Comparison of ENCODE assay signal across 12 cellular contexts in genomic region chr2:112712903-112713584, GRCh38. TPM values are rescaled to one million over a fixed set of nuclear protein-coding genes. Genes with fewer than 3 reads are reported as not detected.
A peak's percentile ranks its signal among the peaks of the same experiment; 100 is the strongest.
DNase-seq lines count a peak whose midpoint lies in the region; ATAC-seq and TF ChIP-seq lines count a peak whose summit lies in the region.
"Had no signal": no experiment of that assay in that cellular context is flagged by ENCODE, and none has a peak within 500 bp of the region (broad histone marks: within the 10 kb centered on the region; RNA-seq: fewer than 3 reads in every experiment).

No MANE protein-coding gene starts in this region.

- POLR2A ChIA-PET in PC-3 (lab: Charles Lee; ENCODE audit: unreplicated experiment) (no interaction called here), GM10248 (lab: Yijun Ruan, JAX) (no interaction called here)

- BruUV-seq in PC-3 (replicated peaks; lab: Mats Ljungman, UMichigan): no TSS peak

- H3K36me3 ChIP-seq in PC-3 (ENCODE audit: low read depth, low read length) (no peaks in the 10 kb centered on the region), brain microvascular endothelial cell (replicated peaks) (no peaks in the 10 kb centered on the region)
- H3K36me3 ChIP-seq: prostate gland, SJSA1 had no signal

- no peaks in the 10 kb centered on the region for H3K79me2 ChIP-seq in PC-3 (ENCODE audit: low read length)

- no peak overlapping the region for H3K9ac ChIP-seq in PC-3 (ENCODE audit: low read length)

- no peak overlapping the region for H3K4me2 ChIP-seq in PC-3 (ENCODE audit: low read length)

- no peak overlapping the region for H2AFZ ChIP-seq in PC-3 (ENCODE audit: low read length)

- TF ChIP-seq CTCF in PC-3 (conservative IDR thresholded peaks at IDR 0.05; ENCODE audit: low read depth, low read length) (no peak), brain microvascular endothelial cell (IDR thresholded peaks at IDR 0.05; ENCODE audit: low read depth, low read length, missing control alignments) (no peak), GM10248 (IDR thresholded peaks at IDR 0.05; ENCODE audit: control extremely low read depth, extremely low read depth, low read depth, missing control alignments) (no peak)

- no peaks in the 10 kb centered on the region for H4K20me1 ChIP-seq in PC-3 (ENCODE audit: low read length)

- intact Hi-C loops in PC-3 (cut with micrococcal nuclease): no loop called here

- H3K27me3 ChIP-seq in PC-3 (ENCODE audit: low read length) (no peaks in the 10 kb centered on the region), brain microvascular endothelial cell (replicated peaks) (no peaks in the 10 kb centered on the region)
- H3K27me3 ChIP-seq: SJSA1 had no signal

- in situ Hi-C loops in brain microvascular endothelial cell (cut with HindIII; ENCODE audit: low pct_ligation_motif_present, low sequenced_read_pairs): no loop called here

- no peaks in the 10 kb centered on the region for H3K9me3 ChIP-seq in PC-3 (ENCODE audit: low read length)
- H3K9me3 ChIP-seq: prostate gland, SJSA1 had no signal

- CTCF ChIA-PET in PC-3 (lab: Charles Lee): interaction anchor here (1.3 kb wide), 1 partner anchor 12 kb away, joined by 3 read pairs; no protein-coding TSS in a partner anchor
- CTCF ChIA-PET in GM10248 (lab: Yijun Ruan, JAX): interaction anchor here (1.3 to 5.3 kb wide), 5 partner anchors 13 to 113 kb away, joined by 4 to 50 read pairs (median 7); partner anchors contain the start of gene SLC20A1

- H3K9me2 ChIP-seq in PC-3 (replicated peaks; ENCODE audit: low read length): no peaks in the 10 kb centered on the region

- peaks cover 15% of the 10 kb centered on the region for H3K4me1 ChIP-seq in PC-3 (ENCODE audit: insufficient read depth, low read length)
- H3K4me1 ChIP-seq: prostate gland, SJSA1 had no signal

- ATAC-seq in PC-3 (peak; percentile 35), GM21423 (IDR thresholded peaks at IDR 0.05; ENCODE audit: unreplicated experiment) (no peak), HG03378 (IDR thresholded peaks at IDR 0.05; ENCODE audit: unreplicated experiment) (no peak)

- DNase-seq in Daoy (ENCODE audit: low read depth) (peak; percentile 61), PC-3 (peak; percentile 62), brain microvascular endothelial cell (peak; percentile 97), retina (peak; percentile 47), NCI-H526 (lab: John Stamatoyannopoulos, UW) (no peak), GM10248 (ENCODE audit: extremely low spot score) (no peak)
- DNase-seq: DMS 273 treated with DMSO at 0.1 percent for 48 hours, NCI-H2107 had no signal

- H3K27ac ChIP-seq in PC-3 (ENCODE audit: low read length) (no peak overlapping the region), brain microvascular endothelial cell (peak overlapping the region; percentile 56)
- H3K27ac ChIP-seq: prostate gland, SJSA1 had no signal

- no peak overlapping the region for H3K4me3 ChIP-seq in PC-3 (ENCODE audit: low read length)
- H3K4me3 ChIP-seq in brain microvascular endothelial cell (ENCODE audit: low read depth, low read length): no peak overlapping the region
- H3K4me3 ChIP-seq: prostate gland, SJSA1 had no signal

- H3F3A ChIP-seq in PC-3 (ENCODE audit: low read length, unreplicated experiment): no peaks in the 10 kb centered on the region

RNA-seq across cellular contexts. Expression of gene NT5DC4, which starts 7.8 kb away (rescaled TPM):
- not detected in 2 replicates for total RNA-seq in Daoy (2014; rRNA removed; shearing (Covaris generic))
- total RNA-seq in PC-3 (2014; rRNA removed): 0.04 TPM in 1 of 2 replicates, not detected in the other
- total RNA-seq: SJSA1 had no signal

RNA-seq across cellular contexts. Expression of gene CKAP2L, which starts 51.4 kb away (rescaled TPM):
- total RNA-seq in Daoy (2014; rRNA removed; shearing (Covaris generic)): 25.5 and 31.7 TPM in 2 replicates
- total RNA-seq in PC-3 (2014; rRNA removed): 16.0 and 20.7 TPM in 2 replicates

Comparison
In these comparisons a context has a peak if more than half of its experiments do, and no peak if none do; other contexts are left out.
1. DNase-seq: peak in Daoy (single experiment), PC-3 (single experiment), brain microvascular endothelial cell (single experiment) and retina (single experiment); none in NCI-H526 (0 of 2) and GM10248 (single experiment).